ENCODE assay signal across 8 cellular contexts in genomic region chr9:70256123-70256551, GRCh38.
DNase-seq lines count a peak whose midpoint lies in the region; ATAC-seq, FAIRE-seq and TF ChIP-seq lines count a peak whose summit lies in the region.

No MANE protein-coding gene starts in this region.

- no peak overlapping the region for H2AFZ ChIP-seq in ACC112 (ENCODE audit: low read length, unreplicated experiment)

- peak; percentile 45 for DNase-seq in HTR-8/SVneo (ENCODE audit: insufficient read length, low spot score)
- DNase-seq in nephron progenitor cell, result no peak
- DNase-seq in NCI-H2196 treated with DMSO at 0.1 percent for 48 hours (lab: John Stamatoyannopoulos, UW; ENCODE audit: unreplicated experiment), result no peak

- no peak for TF ChIP-seq CTCF in nephron progenitor cell (IDR thresholded peaks at IDR 0.05)

- H3K27me3 ChIP-seq in ACC112 (ENCODE audit: insufficient read depth, low read length) (no peaks in the 10 kb centered on the region), endocrine pancreas (ENCODE audit: control insufficient read depth, insufficient read depth, low read length) (no peaks in the 10 kb centered on the region)

- H3K4me3 Mint-ChIP-seq in nephron progenitor cell, result peak overlapping the region; percentile 65

- no peak overlapping the region for H3K27ac Mint-ChIP-seq in nephron progenitor cell

- no peaks in the 10 kb centered on the region for H3K9me3 Mint-ChIP-seq in nephron progenitor cell

- H3K79me2 ChIP-seq in ACC112 (ENCODE audit: control insufficient read depth, insufficient read depth, low read length, unreplicated experiment), result peaks cover 44% of the 10 kb centered on the region

- H3K4me1 ChIP-seq in ACC112 (ENCODE audit: control insufficient read depth, insufficient read depth, low read length, unreplicated experiment), result peaks cover 38% of the 10 kb centered on the region
- H3K4me1 ChIP-seq in endocrine pancreas (ENCODE audit: control insufficient read depth, insufficient read depth, low read length), result peaks cover 6% of the 10 kb centered on the region

- no peaks in the 10 kb centered on the region for H3K27me3 Mint-ChIP-seq in nephron progenitor cell (ENCODE audit: low read depth, poor library complexity)

- H3K36me3 Mint-ChIP-seq in nephron progenitor cell (ENCODE audit: low read depth), result peaks cover 16% of the 10 kb centered on the region

- no peak for FAIRE-seq in HTR-8/SVneo (lab: Jason Lieb, UNC)

- H3K9me3 ChIP-seq in endocrine pancreas (ENCODE audit: control insufficient read depth, low read length), result no peaks in the 10 kb centered on the region

- H3K4me3 ChIP-seq in ACC112 (ENCODE audit: low read depth, low read length), result peak overlapping the region; percentile 48
- peak overlapping the region; percentile 58 for H3K4me3 ChIP-seq in endocrine pancreas (ENCODE audit: control insufficient read depth, insufficient read depth, low read length)

- ATAC-seq in GM21737 (IDR thresholded peaks at IDR 0.05; ENCODE audit: unreplicated experiment) (no peak), HG02852 (IDR thresholded peaks at IDR 0.05; ENCODE audit: unreplicated experiment) (no peak), HG03139 (IDR thresholded peaks at IDR 0.05; ENCODE audit: unreplicated experiment) (no peak)

- peaks cover 7% of the 10 kb centered on the region; the same call in 1 of the 2 replicates for H3K36me3 ChIP-seq in ACC112 (ENCODE audit: insufficient read depth, low read length)
- H3K36me3 ChIP-seq in endocrine pancreas (ENCODE audit: control insufficient read depth, insufficient read depth, low read length), result no peaks in the 10 kb centered on the region

- peak overlapping the region; percentile 56 for H3K9ac ChIP-seq in endocrine pancreas (ENCODE audit: control insufficient read depth, insufficient read depth, low read length)

- no peak overlapping the region for H3K27ac ChIP-seq in ACC112 (ENCODE audit: low read depth, low read length)

- H3K4me1 Mint-ChIP-seq in nephron progenitor cell, result peaks cover 53% of the 10 kb centered on the region
